16 cellular contexts compared by ENCODE assay signal in genomic region chr19:40216777-40217026, GRCh38. TPM values are rescaled to one million over a fixed set of nuclear protein-coding genes. Genes with fewer than 3 reads are reported as not detected.
DNase-seq lines count a peak whose midpoint lies in the region; ATAC-seq, FAIRE-seq and TF ChIP-seq lines count a peak whose summit lies in the region.
"Had no signal": no experiment of that assay in that cellular context is flagged by ENCODE, and none has a peak within 500 bp of the region (broad histone marks: within the 10 kb centered on the region; RNA-seq: fewer than 3 reads in every experiment).

No MANE protein-coding gene starts in this region.

- BruUV-seq in Calu3 (replicated peaks; lab: Mats Ljungman, UMichigan) (no TSS peak), HCT116 (replicated peaks; lab: Mats Ljungman, UMichigan) (no TSS peak)

- TF ChIP-seq CTCF in Calu3 (IDR thresholded peaks at IDR 0.05; ENCODE audit: unreplicated experiment): no peak
- TF ChIP-seq CTCF in HCT116 (IDR thresholded peaks at IDR 0.05 in 2 of 3, conservative IDR thresholded peaks at IDR 0.05 in 1 of 3; ENCODE audit: borderline replicate concordance in 1 of 3, insufficient read depth in 1 of 3, low read depth in 2 of 3, low read length in 2 of 3): no peak
- no peak for TF ChIP-seq CTCF in bronchial epithelial cell (IDR thresholded peaks at IDR 0.05; ENCODE audit: insufficient read depth, low read length, severe bottlenecking)

- H3K27me3 Mint-ChIP-seq in Calu3 (ENCODE audit: unreplicated experiment): peaks cover 16% of the 10 kb centered on the region

- H3K9me3 ChIP-seq in HCT116 (ENCODE audit: control insufficient read depth in 1 of 2, insufficient read depth in 1 of 2, low read depth in 1 of 2, low read length in 2 of 2): no peaks in the 10 kb centered on the region
- H3K9me3 ChIP-seq: thyroid gland had no signal

- no peak for DNase-seq in Calu3
- DNase-seq in HCT116 (ENCODE audit: low read depth, low spot score): no peak
- DNase-seq in bronchial epithelial cell (ENCODE audit: low read depth): peak; percentile 2
- no peak for DNase-seq in left colon
- no peak for DNase-seq in activated CD8-positive, alpha-beta memory T cell treated with anti-CD3 and anti-CD28 coated beads, Interleukin-2, amount 50 U/mL, for 4 hours
- DNase-seq in iPS-NIHi7 (ENCODE audit: extremely low spot score): no peak
- no peak for DNase-seq in DMS153 treated with DMSO at 0.1 percent for 48 hours (lab: John Stamatoyannopoulos, UW; ENCODE audit: unreplicated experiment)
- no peak for DNase-seq in NCI-H2029 treated with DMSO at 0.1 percent for 48 hours (lab: John Stamatoyannopoulos, UW)
- DNase-seq: activated naive CD4-positive, alpha-beta T cell treated with anti-CD3 and anti-CD28 coated beads for 36 hours; effector CD8-positive, alpha-beta T cell; mesenchymal stem cell; MV-4-11; stimulated activated CD4-positive, alpha-beta T cell treated with anti-CD3 and anti-CD28 coated beads, Interleukin-4, amount 100 ng/mL, for 24 hours had no signal

- H3K79me2 ChIP-seq in HCT116 (ENCODE audit: insufficient read depth, low read length): no peaks in the 10 kb centered on the region

- CTCF ChIA-PET in Calu3 (lab: Charles Lee) (interaction anchor here (1.0 kb wide), 1 partner anchor 41 kb away, joined by 4 read pairs; no protein-coding TSS in a partner anchor), HCT116 (lab: Charles Lee) (interaction anchor here (0.9 to 1.7 kb wide), 7 partner anchors 20 to 209 kb away, joined by 3 to 10 read pairs (median 6); partner anchors contain the start of genes MAP3K10 and SERTAD1)

- H3K27me3 ChIP-seq in HCT116 (ENCODE audit: insufficient read depth, low read length): no peaks in the 10 kb centered on the region
- peaks cover 15% of the 10 kb centered on the region for H3K27me3 ChIP-seq in bronchial epithelial cell (ENCODE audit: control insufficient read depth, insufficient read depth, low read length)
- H3K27me3 ChIP-seq: thyroid gland had no signal

- peak overlapping the region; percentile 65 for H3K4me3 Mint-ChIP-seq in Calu3 (ENCODE audit: low read depth, unreplicated experiment)
- H3K4me3 Mint-ChIP-seq: activated naive CD4-positive, alpha-beta T cell treated with anti-CD3 and anti-CD28 coated beads for 36 hours had no signal

- no peak for TF ChIP-seq RAD21 in HCT116 (IDR thresholded peaks at IDR 0.05; ENCODE audit: low read depth)

- H3K9ac ChIP-seq in HCT116 (ENCODE audit: low read length): peak overlapping the region; percentile 77
- H3K9ac ChIP-seq: BLaER1 treated with 17β-estradiol and CSF1 and Interleukin-3, amounts not matched to agents 10 nM and 100 nM had no signal

- RAD21 ChIA-PET in HCT116 (lab: Charles Lee; ENCODE audit: low non-redundant PET in 1 of 2, low total read pairs in 2 of 2, uncharacterized antibody in 2 of 2, unreplicated experiment in 2 of 2): no interaction called here

- H3K4me1 ChIP-seq in HCT116 (ENCODE audit: control insufficient read depth in 1 of 2, insufficient read depth in 2 of 2, low read length in 2 of 2): peaks cover 31 to 53% of the 10 kb centered on the region in 2 experiments

- peaks cover 20% of the 10 kb centered on the region for H3K36me3 Mint-ChIP-seq in Calu3 (ENCODE audit: insufficient read depth, unreplicated experiment)

- no peak overlapping the region for H2AFZ ChIP-seq in HCT116 (ENCODE audit: low read depth, low read length, poor library complexity, severe bottlenecking)

- peak overlapping the region; percentile 87 for H3K27ac ChIP-seq in HCT116 (ENCODE audit: low read depth, low read length)
- H3K27ac ChIP-seq: BLaER1 treated with 17β-estradiol and CSF1 and Interleukin-3, amounts not matched to agents 10 nM and 100 nM; thyroid gland had no signal

- H3K9me3 Mint-ChIP-seq in Calu3 (ENCODE audit: low read depth, unreplicated experiment): no peaks in the 10 kb centered on the region
- H3K9me3 Mint-ChIP-seq: activated naive CD4-positive, alpha-beta T cell treated with anti-CD3 and anti-CD28 coated beads for 36 hours had no signal

- H3K36me3 ChIP-seq in HCT116 (ENCODE audit: control insufficient read depth in 1 of 2, insufficient read depth in 2 of 2, low read length in 2 of 2) (no peaks in the 10 kb centered on the region), bronchial epithelial cell (ENCODE audit: control insufficient read depth, insufficient read depth, low read length) (no peaks in the 10 kb centered on the region)
- H3K36me3 ChIP-seq: thyroid gland had no signal

- POLR2A ChIA-PET in HCT116 (lab: Charles Lee): interaction anchor here (1.8 kb wide), 1 partner anchor 69 kb away, joined by 6 read pairs; no protein-coding TSS in a partner anchor

- FAIRE-seq in bronchial epithelial cell (lab: Jason Lieb, UNC): no peak
- FAIRE-seq: RCC 7860 had no signal

- peaks cover 34% of the 10 kb centered on the region for H3K4me1 Mint-ChIP-seq in Calu3 (ENCODE audit: low read depth, unreplicated experiment)

- peak overlapping the region; percentile 91 for H3K4me2 ChIP-seq in HCT116 (ENCODE audit: low read length)
- H3K4me2 ChIP-seq: BLaER1 treated with 17β-estradiol and CSF1 and Interleukin-3, amounts not matched to agents 10 nM and 100 nM had no signal

- H3K27ac Mint-ChIP-seq in Calu3 (ENCODE audit: unreplicated experiment): peak overlapping the region; percentile 33
- H3K27ac Mint-ChIP-seq: activated naive CD4-positive, alpha-beta T cell treated with anti-CD3 and anti-CD28 coated beads for 36 hours had no signal

- intact Hi-C loops in Calu3 (cut with micrococcal nuclease; ENCODE audit: unreplicated experiment): no loop called here
- intact Hi-C loops in HCT116 (cut with micrococcal nuclease): no loop called here
- intact Hi-C loops in left colon (cut with DNase I, micrococcal nuclease): no loop called here

- ATAC-seq in HCT116 (no peak), left colon (peak; percentile 44)

- TF ChIP-seq POLR2A in HCT116 (IDR thresholded peaks at IDR 0.05; ENCODE audit: borderline replicate concordance, extremely low read depth, insufficient read depth, insufficient read length): no peak

- no peaks in the 10 kb centered on the region for H4K20me1 ChIP-seq in HCT116 (ENCODE audit: insufficient read depth)

- H3K9me2 ChIP-seq in HCT116 (ENCODE audit: insufficient read depth): no peaks in the 10 kb centered on the region

- H3K4me3 ChIP-seq in HCT116 (replicated peaks in 1 of 2; ENCODE audit: low read depth in 1 of 2, low read length in 2 of 2): peak overlapping the region; percentile 52 to 59
- no peak overlapping the region for H3K4me3 ChIP-seq in bronchial epithelial cell (ENCODE audit: low read depth, low read length)
- H3K4me3 ChIP-seq: BLaER1 treated with 17β-estradiol and CSF1 and Interleukin-3, amounts not matched to agents 10 nM and 100 nM; thyroid gland had no signal

TF ChIP-seq in HCT116, 20 proteins besides CTCF, POLR2A, EP300 and RAD21 (continues in another document):
- TF ChIP-seq EGR1 (IDR thresholded peaks at IDR 0.05; ENCODE audit: low read depth): no peak
- no peak for TF ChIP-seq CBX3 (IDR thresholded peaks at IDR 0.05; ENCODE audit: low read depth)
- no peak for TF ChIP-seq POLR2AphosphoS5 (IDR thresholded peaks at IDR 0.05; ENCODE audit: low read depth, low read length)
- TF ChIP-seq SIN3A (IDR thresholded peaks at IDR 0.05; ENCODE audit: low read depth): no peak
- no peak for TF ChIP-seq JUND (IDR thresholded peaks at IDR 0.05)
- TF ChIP-seq FOSL1 (IDR thresholded peaks at IDR 0.05; ENCODE audit: low read depth): no peak
- TF ChIP-seq EZH2 (IDR thresholded peaks at IDR 0.05): no peak
- no peak for TF ChIP-seq ZNF274 (IDR thresholded peaks at IDR 0.05; ENCODE audit: low read depth, low read length)
- no peak for TF ChIP-seq SP1 (IDR thresholded peaks at IDR 0.05; ENCODE audit: low read depth)
- no peak for TF ChIP-seq ATF3 (IDR thresholded peaks at IDR 0.05)
- TF ChIP-seq ELF1 (IDR thresholded peaks at IDR 0.05; ENCODE audit: borderline replicate concordance, low read depth): no peak
- no peak for TF ChIP-seq CEBPB (IDR thresholded peaks at IDR 0.05; ENCODE audit: low read depth)
- no peak for TF ChIP-seq SRF (IDR thresholded peaks at IDR 0.05; ENCODE audit: low read depth)

RNA-seq across cellular contexts. Expression of gene TTC9B, which starts 1.5 kb away (rescaled TPM):
- total RNA-seq in Calu3 (2022): not detected in 2 replicates
- total RNA-seq in HCT116 (2021; ENCODE audit: unreplicated experiment): 1.7 TPM
- 2.6 and 3.0 TPM in 2 replicates for polyA plus RNA-seq in HCT116 (2012)
- total RNA-seq in bronchial epithelial cell: not detected in 2 replicates
- total RNA-seq in left colon: under 1 TPM; 0.37 to 0.45 TPM
- total RNA-seq: activated naive CD4-positive, alpha-beta T cell treated with anti-CD3 and anti-CD28 coated beads for 36 hours; thyroid gland had no signal

RNA-seq across cellular contexts. Expression of gene CCNP, which starts 9.8 kb away (rescaled TPM):
- 0.83 and 0.94 TPM in 2 replicates for total RNA-seq in Calu3 (2022)
- 9.8 TPM for total RNA-seq in HCT116 (2021; ENCODE audit: unreplicated experiment)
- 17.2 and 26.9 TPM in 2 replicates for polyA plus RNA-seq in HCT116 (2012)
- total RNA-seq in bronchial epithelial cell: not detected in 2 replicates
- under 1 TPM in 1 of 2 donors, not detected in 1; 0.24 TPM for total RNA-seq in left colon
- total RNA-seq: activated naive CD4-positive, alpha-beta T cell treated with anti-CD3 and anti-CD28 coated beads for 36 hours had no signal

RNA-seq across cellular contexts. Expression of gene MAP3K10, which starts 25.5 kb away (rescaled TPM):
- total RNA-seq in Calu3 (2022): 26.1 and 30.5 TPM in 2 replicates
- total RNA-seq in HCT116 (2021; ENCODE audit: unreplicated experiment): 17.3 TPM
- polyA plus RNA-seq in HCT116 (2012): 10.5 and 12.4 TPM in 2 replicates
- total RNA-seq in bronchial epithelial cell: 5.0 and 7.9 TPM in 2 replicates
- 10 to 100 TPM; 10.7 to 11.7 TPM for total RNA-seq in left colon
